ENCODE assay signal across 16 cellular contexts in genomic region chr7:24494832-24495231, GRCh38.
"Had no signal": no experiment of that assay in that cellular context is flagged by ENCODE, and none has a peak within 500 bp of the region (broad histone marks: within the 10 kb centered on the region; RNA-seq: fewer than 3 reads in every experiment).

No MANE protein-coding gene starts in this region.

- FAIRE-seq: kidney, small intestine had no signal

- H3K4me2 ChIP-seq: hepatocyte had no signal

- H3K9me3 ChIP-seq: ovary, right atrium auricular region, uterus had no signal

- H3K36me3 ChIP-seq: left ventricle myocardium inferior, ovary, right atrium auricular region, uterus had no signal

- H2AFZ ChIP-seq: hepatocyte had no signal

- H3K27me3 ChIP-seq: hepatocyte, ovary, right atrium auricular region, uterus had no signal

- H3K4me1 ChIP-seq: left ventricle myocardium inferior, right atrium auricular region, uterus had no signal

- ATAC-seq: effector memory CD8-positive, alpha-beta T cell; left cardiac atrium; naive thymus-derived CD4-positive, alpha-beta T cell had no signal

- H3K4me3 ChIP-seq: hepatocyte, left ventricle myocardium inferior, lung, ovary, right atrium auricular region, uterus had no signal

- DNase-seq: effector memory CD8-positive, alpha-beta T cell; foreskin melanocyte; head of caudate nucleus; kidney; left cardiac atrium; left ventricle myocardium inferior; naive thymus-derived CD4-positive, alpha-beta T cell; nephron progenitor cell; ovary; small intestine; stimulated activated CD4-positive, alpha-beta T cell treated with anti-CD3 and anti-CD28 coated beads, Interleukin-2, amount 100 ng/mL, for 48 hours; stimulated activated naive CD4-positive, alpha-beta T cell treated with Interleukin-2 at 50 U/mL for 16 hours; uterus had no signal

- H3K27ac ChIP-seq: hepatocyte, left ventricle myocardium inferior, ovary, right atrium auricular region, uterus had no signal

- H3K79me2 ChIP-seq: hepatocyte had no signal
